1 cellular context compared by ENCODE assay signal in the genomic region with DNA sequence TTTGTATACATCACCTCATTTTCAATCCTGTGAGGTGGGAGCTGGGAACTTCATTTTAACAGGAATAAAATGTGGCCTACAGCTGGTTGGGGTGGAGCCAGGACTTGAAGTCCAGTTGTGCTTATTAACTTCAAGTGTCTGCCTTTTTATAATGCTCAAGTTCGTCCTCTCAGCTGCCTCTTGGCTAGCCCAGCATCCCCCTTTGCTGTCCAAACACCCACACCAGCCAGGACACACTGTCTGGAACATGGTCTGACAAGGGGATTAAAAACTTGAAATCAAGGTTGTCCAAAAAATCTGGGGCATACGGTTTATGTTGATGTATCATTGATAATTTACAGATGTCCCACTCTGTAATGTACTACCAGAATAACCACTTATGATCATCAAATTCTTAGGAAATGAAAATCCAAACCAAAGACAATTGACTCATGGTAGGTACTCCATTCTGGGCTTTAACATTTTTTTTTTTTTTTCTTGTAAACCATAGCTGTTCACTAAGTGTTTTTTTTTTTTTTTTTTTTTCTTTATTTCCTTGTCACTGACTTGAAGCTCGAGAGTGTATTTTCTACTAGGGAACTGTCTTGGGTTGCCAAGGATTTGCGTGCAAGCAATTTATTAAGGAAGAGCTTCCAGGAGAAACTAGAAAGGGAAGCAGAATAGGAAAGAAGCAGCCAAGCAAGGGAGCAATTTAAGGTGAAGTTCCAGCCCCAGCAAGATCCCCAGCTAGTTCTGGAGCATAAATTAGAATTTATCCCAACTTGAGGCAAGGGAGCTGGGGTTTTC.
TF ChIP-seq lines count a peak whose summit lies in the region.

No MANE protein-coding gene starts in this region.

TF ChIP-seq in WTC11, 78 proteins besides CTCF, POLR2A, EP300 and RAD21 (continued from another document):
- TF ChIP-seq, protein P1, sequence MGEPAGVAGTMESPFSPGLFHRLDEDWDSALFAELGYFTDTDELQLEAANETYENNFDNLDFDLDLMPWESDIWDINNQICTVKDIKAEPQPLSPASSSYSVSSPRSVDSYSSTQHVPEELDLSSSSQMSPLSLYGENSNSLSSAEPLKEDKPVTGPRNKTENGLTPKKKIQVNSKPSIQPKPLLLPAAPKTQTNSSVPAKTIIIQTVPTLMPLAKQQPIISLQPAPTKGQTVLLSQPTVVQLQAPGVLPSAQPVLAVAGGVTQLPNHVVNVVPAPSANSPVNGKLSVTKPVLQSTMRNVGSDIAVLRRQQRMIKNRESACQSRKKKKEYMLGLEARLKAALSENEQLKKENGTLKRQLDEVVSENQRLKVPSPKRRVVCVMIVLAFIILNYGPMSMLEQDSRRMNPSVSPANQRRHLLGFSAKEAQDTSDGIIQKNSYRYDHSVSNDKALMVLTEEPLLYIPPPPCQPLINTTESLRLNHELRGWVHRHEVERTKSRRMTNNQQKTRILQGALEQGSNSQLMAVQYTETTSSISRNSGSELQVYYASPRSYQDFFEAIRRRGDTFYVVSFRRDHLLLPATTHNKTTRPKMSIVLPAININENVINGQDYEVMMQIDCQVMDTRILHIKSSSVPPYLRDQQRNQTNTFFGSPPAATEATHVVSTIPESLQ (CRISPR knock-in tag; IDR thresholded peaks at IDR 0.05), result no peak
- TF ChIP-seq ZBTB21 (CRISPR knock-in tag; IDR thresholded peaks at IDR 0.05; ENCODE audit: borderline replicate concordance) (no peak), NFYB (CRISPR knock-in tag; conservative IDR thresholded peaks at IDR 0.05; ENCODE audit: low read depth) (no peak)
